16 cellular contexts compared by ENCODE assay signal in the genomic region with DNA sequence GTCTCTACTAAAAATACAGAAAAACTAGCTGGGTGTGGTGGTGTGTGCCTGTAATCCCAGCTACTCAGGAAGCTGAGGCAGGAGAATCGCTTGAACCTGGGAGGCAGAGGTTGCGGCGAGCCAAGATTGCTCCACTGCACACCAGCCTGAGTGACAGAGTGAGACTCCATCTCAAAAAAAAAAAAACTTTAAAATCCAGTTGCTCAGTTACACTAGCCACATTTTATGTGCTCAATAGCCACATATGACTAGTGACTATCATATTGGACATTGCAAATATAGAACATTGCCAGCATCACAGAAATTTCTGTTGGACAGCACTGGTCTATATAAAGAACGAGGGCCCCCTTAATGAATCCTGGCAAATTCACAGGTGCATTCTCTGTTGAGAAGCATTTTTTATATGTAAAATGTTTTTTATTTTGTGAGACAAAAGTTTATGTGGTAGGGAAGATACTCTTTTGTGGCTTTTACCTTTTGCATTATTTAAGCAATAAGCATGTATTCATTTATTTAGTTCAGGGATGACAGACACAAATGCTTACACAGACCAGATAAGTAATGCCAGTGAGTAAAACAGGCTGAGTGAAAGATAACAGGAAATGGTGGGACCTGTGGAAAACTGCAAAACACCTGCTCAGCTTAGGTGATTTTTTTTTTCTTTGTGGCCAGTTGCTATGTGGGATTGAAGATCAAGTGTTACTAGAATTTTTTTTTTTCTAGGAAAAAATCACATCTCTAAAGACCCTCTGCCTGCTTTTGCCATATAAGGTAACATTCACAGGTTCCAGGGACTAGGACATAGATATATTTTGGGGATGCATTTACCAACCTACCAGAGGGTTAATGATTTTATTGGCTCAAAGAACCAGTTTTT. TPM values are rescaled to one million over a fixed set of nuclear protein-coding genes. Genes with fewer than 3 reads are reported as not detected.
DNase-seq lines count a peak whose midpoint lies in the region; ATAC-seq, FAIRE-seq and TF ChIP-seq lines count a peak whose summit lies in the region.
"Had no signal": no experiment of that assay in that cellular context is flagged by ENCODE, and none has a peak within 500 bp of the region (broad histone marks: within the 10 kb centered on the region; RNA-seq: fewer than 3 reads in every experiment).

No MANE protein-coding gene starts in this region.

- BruUV-seq in GM12878 (replicated peaks; lab: Mats Ljungman, UMichigan), result no TSS peak

- peaks cover 97% of the 10 kb centered on the region for H3K79me2 ChIP-seq in GM12878 (ENCODE audit: control insufficient read depth, insufficient read depth, low read length)

- no peaks in the 10 kb centered on the region; the same call in 1 of the 2 replicates for H4K20me1 ChIP-seq in GM12878 (ENCODE audit: control insufficient read depth, insufficient read depth)

- CTCF ChIA-PET in GM12878 (lab: Yijun Ruan, JAX), result interaction anchor here (0.6 to 2.3 kb wide), 10 partner anchors 9 to 160 kb away, joined by 3 to 14 read pairs (median 4); partner anchors contain the start of gene PSMA6

- peak overlapping the region; percentile 90 for H3K27ac Mint-ChIP-seq in activated CD4-positive, alpha-beta T cell treated with anti-CD3 and anti-CD28 coated beads, Interleukin-2, amount 10 ng/mL, durations not matched to agents 24 days and 14 days

- H3K27ac ChIP-seq in KOPT-K1 (ENCODE audit: low read depth, low read length, poor library complexity, severe bottlenecking) (peak overlapping the region; percentile 40), GM12878 (ENCODE audit: control insufficient read depth, insufficient read depth) (peak overlapping the region; percentile 54), skeletal muscle tissue (ENCODE audit: low read depth, low read length) (peak overlapping the region; percentile 85), vagina (no peak overlapping the region)
- H3K27ac ChIP-seq: GM23248, uterus had no signal

- H3K36me3 Mint-ChIP-seq in activated CD4-positive, alpha-beta T cell treated with anti-CD3 and anti-CD28 coated beads, Interleukin-2, amount 10 ng/mL, durations not matched to agents 24 days and 14 days (ENCODE audit: low read depth), result peaks cover 32% of the 10 kb centered on the region

- TF ChIP-seq POLR2A in GM12878 (IDR thresholded peaks at IDR 0.05; ENCODE audit: low read depth, low read length) (no peak), vagina (IDR thresholded peaks at IDR 0.05) (no peak)

- no peak for TF ChIP-seq RAD21 in GM12878 (IDR thresholded peaks at IDR 0.05; ENCODE audit: insufficient read depth, low read depth, low read length)

- H3K27me3 Mint-ChIP-seq in activated CD4-positive, alpha-beta T cell treated with anti-CD3 and anti-CD28 coated beads, Interleukin-2, amount 10 ng/mL, durations not matched to agents 24 days and 14 days, result no peaks in the 10 kb centered on the region

- TF ChIP-seq CTCF in GM12878 (IDR thresholded peaks at IDR 0.05 in 2 of 3, conservative IDR thresholded peaks at IDR 0.05 in 1 of 3; ENCODE audit: control insufficient read depth in 2 of 3, extremely low read depth in 1 of 3, insufficient read depth in 1 of 3, low read depth in 3 of 3, low read length in 3 of 3) (no peak), vagina (IDR thresholded peaks at IDR 0.05) (no peak)

- H2AFZ ChIP-seq in GM12878 (ENCODE audit: control insufficient read depth, low read depth, low read length), result no peak overlapping the region
- H2AFZ ChIP-seq: GM23248 had no signal

- H3K4me2 ChIP-seq in GM12878 (ENCODE audit: control insufficient read depth, insufficient read depth), result peak overlapping the region; percentile 63

- H3K9ac ChIP-seq in GM12878 (ENCODE audit: control insufficient read depth, insufficient read depth, low read length) (no peak overlapping the region), skeletal muscle tissue (ENCODE audit: low read depth in 1 of 3, low read length in 3 of 3) (peak overlapping the region in 1 of 3 donors; percentile 51)
- H3K9ac ChIP-seq: GM23248 had no signal

- H3K4me3 Mint-ChIP-seq in activated CD4-positive, alpha-beta T cell treated with anti-CD3 and anti-CD28 coated beads, Interleukin-2, amount 10 ng/mL, durations not matched to agents 24 days and 14 days, result peak overlapping the region; percentile 73

- WGBS in GM12878 (ENCODE audit: insufficient coverage, insufficient replicate concordance, low lambda C conversion rate, missing lambda C conversion rate), result 83% methylated on average over 4 of the region's 4 CpGs

- in situ Hi-C loops in GM12878 (cut with MboI), result no loop called here

- H3K4me1 ChIP-seq in GM12878 (ENCODE audit: control insufficient read depth, insufficient read depth, low read length) (peaks cover 30% of the 10 kb centered on the region), skeletal muscle tissue (ENCODE audit: control insufficient read depth in 3 of 3, insufficient read depth in 3 of 3, low read length in 3 of 3) (peaks cover 9 to 27% (median 17%) of the 10 kb centered on the region in 3 donors), vagina (peaks cover 40% of the 10 kb centered on the region)
- H3K4me1 ChIP-seq: uterus had no signal

- POLR2A ChIA-PET in GM12878 (lab: Charles Lee), result interaction anchor here (1.0 to 2.3 kb wide), 6 partner anchors 9 to 103 kb away, joined by 3 to 16 read pairs (median 8); partner anchors contain the start of genes NFKBIA and PSMA6

- H3K9me3 Mint-ChIP-seq in activated CD4-positive, alpha-beta T cell treated with anti-CD3 and anti-CD28 coated beads, Interleukin-2, amount 10 ng/mL, durations not matched to agents 24 days and 14 days, result no peaks in the 10 kb centered on the region

- peak; percentile 55 for ATAC-seq in GM12878
- ATAC-seq: esophagus mucosa, left lung had no signal

- SMC1A ChIA-PET in GM12878 (lab: Charles Lee; ENCODE audit: uncharacterized antibody, unreplicated experiment), result interaction anchor here (0.8 to 4.1 kb wide), 18 partner anchors 10 to 161 kb away, joined by 3 to 33 read pairs (median 4); partner anchors contain the start of gene PSMA6

- H3K9me3 ChIP-seq in KOPT-K1 (ENCODE audit: insufficient read depth, low read length, poor library complexity, severe bottlenecking), result no peaks in the 10 kb centered on the region
- peaks cover 4% of the 10 kb centered on the region for H3K9me3 ChIP-seq in GM12878 (replicated peaks; ENCODE audit: control insufficient read depth, insufficient read depth, low read length)
- H3K9me3 ChIP-seq in skeletal muscle tissue (ENCODE audit: control insufficient read depth in 3 of 3, low read length in 3 of 3), result no peaks in the 10 kb centered on the region
- no peaks in the 10 kb centered on the region for H3K9me3 ChIP-seq in vagina
- H3K9me3 ChIP-seq: left lung, uterus had no signal

- RAD21 ChIA-PET in GM12878 (lab: Charles Lee; ENCODE audit: unreplicated experiment), result interaction anchor here (0.8 to 2.1 kb wide), 7 partner anchors 10 to 161 kb away, joined by 3 to 10 read pairs (median 4); partner anchors contain the start of gene PSMA6

- H3K4me3 ChIP-seq in GM12878 (no peak overlapping the region; the same call in 1 of the 2 replicates), skeletal muscle tissue (ENCODE audit: low read length in 3 of 3) (no peak overlapping the region), vagina (no peak overlapping the region)
- H3K4me3 ChIP-seq: GM23248, left lung, uterus had no signal

- DNase-seq in activated CD4-positive, alpha-beta T cell treated with anti-CD3 and anti-CD28 coated beads, Interleukin-2, amount 10 ng/mL, durations not matched to agents 24 days and 14 days, result no peak
- DNase-seq in activated CD4-positive, alpha-beta T cell treated with anti-CD3 and anti-CD28 coated beads, Interleukin-2, amount 50 U/mL, for 48 hours, result no peak
- DNase-seq in GM12878 (ENCODE audit: low read depth, low spot score) (no peak), vagina (ENCODE audit: extremely low spot score in 2 of 2) (no peak), NCI-H1694 (lab: John Stamatoyannopoulos, UW) (no peak), SIG-M5 treated with dmso at 0.1 percent for 504 hours (lab: John Stamatoyannopoulos, UW; ENCODE audit: unreplicated experiment) (no peak)
- DNase-seq: activated effector memory CD4-positive, alpha-beta T cell treated with anti-CD3 and anti-CD28 coated beads, Interleukin-2, amount 50 U/mL, for 16 hours; DMS79; GM23248; left lung; NCI-H1092; Right ventricle myocardium superior; uterus had no signal

- no peak for TF ChIP-seq EP300 in GM12878 (IDR thresholded peaks at IDR 0.05; ENCODE audit: borderline replicate concordance in 1 of 2, control insufficient read depth in 1 of 2, low read depth in 2 of 2, low read length in 2 of 2)

- intact Hi-C loops in activated CD4-positive, alpha-beta T cell treated with anti-CD3 and anti-CD28 coated beads, Interleukin-2, amount 10 ng/mL, durations not matched to agents 24 days and 14 days (cut with micrococcal nuclease), result loop anchor here (1.0 kb wide), 3 partner anchors 8 to 14 kb away; no protein-coding TSS in a partner anchor
- intact Hi-C loops in GM12878 (cut with micrococcal nuclease; ENCODE audit: unreplicated experiment) (loop anchor here (5.0 kb wide), 1 partner anchor 74 kb away; no protein-coding TSS in a partner anchor), vagina (cut with DNase I) (no loop called here)

- H3K36me3 ChIP-seq in KOPT-K1 (ENCODE audit: insufficient read depth, low read length), result peaks cover 60% of the 10 kb centered on the region
- peaks cover 0 to 1% of the 10 kb centered on the region in 2 experiments; a peak in 2 of 4 replicates for H3K36me3 ChIP-seq in GM12878 (ENCODE audit: control insufficient read depth in 2 of 2, insufficient read depth in 2 of 2, low read length in 1 of 2)
- no peaks in the 10 kb centered on the region for H3K36me3 ChIP-seq in skeletal muscle tissue (ENCODE audit: control insufficient read depth in 3 of 3, insufficient read depth in 3 of 3, low read length in 3 of 3)
- no peaks in the 10 kb centered on the region for H3K36me3 ChIP-seq in vagina
- H3K36me3 ChIP-seq: uterus had no signal

- FAIRE-seq in GM12878 (lab: Jason Lieb, UNC), result no peak

- H3K4me1 Mint-ChIP-seq in activated CD4-positive, alpha-beta T cell treated with anti-CD3 and anti-CD28 coated beads, Interleukin-2, amount 10 ng/mL, durations not matched to agents 24 days and 14 days, result peaks cover 52% of the 10 kb centered on the region

- H3K27me3 ChIP-seq in GM12878 (replicated peaks in 1 of 2; ENCODE audit: control insufficient read depth in 2 of 2, insufficient read depth in 2 of 2, low read length in 1 of 2) (no peaks in the 10 kb centered on the region), skeletal muscle tissue (ENCODE audit: control insufficient read depth in 3 of 3, insufficient read depth in 3 of 3, low read length in 3 of 3) (no peaks in the 10 kb centered on the region), vagina (no peaks in the 10 kb centered on the region)
- H3K27me3 ChIP-seq: left lung, uterus had no signal

RNA-seq across cellular contexts. Expression of gene PSMA6, which starts 9.4 kb away (rescaled TPM):
- total RNA-seq in activated CD4-positive, alpha-beta T cell treated with anti-CD3 and anti-CD28 coated beads, Interleukin-2, amount 10 ng/mL, durations not matched to agents 24 days and 14 days, result 501 and 522 TPM in 2 replicates
- 69.2 and 72.9 TPM in 2 replicates for total RNA-seq in GM12878 (2013; cell fraction: nucleolus; rRNA removed)
- total RNA-seq in GM12878 (2014; rRNA removed), result 267 and 276 TPM in 2 replicates
- total RNA-seq in GM12878 (2014; rRNA removed; fragmentation: Illumina TruSeq; extraction: Trizol), result 349 and 352 TPM in 2 replicates
- 347 and 354 TPM in 2 replicates for total RNA-seq in GM12878 (2021)
- polyA plus RNA-seq in GM12878 (2011; ENCODE audit: low read depth), result 179 TPM
- polyA plus RNA-seq in GM12878 (2011; rRNA removed), result 393 and 528 TPM in 2 replicates
- 210 and 221 TPM in 2 replicates for polyA plus RNA-seq in GM12878 (2011; cell fraction: cytosol; rRNA removed)
- 139 and 145 TPM in 2 replicates for polyA plus RNA-seq in GM12878 (2011; cell fraction: nucleus; rRNA removed)
- polyA plus RNA-seq in GM12878 (2012), result 231 and 266 TPM in 2 replicates
- 411 and 494 TPM in 2 replicates for polyA plus RNA-seq in GM12878 (2014; fragmentation: Illumina TruSeq; extraction: Trizol)
- 1,000 to 10,000 TPM; 1,136 to 1,363 TPM for polyA plus RNA-seq in GM12878 (2014; fragmentation: Nextera tagmentation; extraction: Ambion mirVana)
- 284 and 356 TPM in 2 replicates for polyA plus RNA-seq in GM12878 (2014; rRNA removed)
- 100 to 1,000 TPM; 712 to 730 TPM for polyA plus RNA-seq in GM12878 (2016; fragmentation: Nextera tagmentation; extraction: Ambion mirVana)
- 110 and 131 TPM in 2 replicates for polyA minus RNA-seq in GM12878 (2011; rRNA and poly(A)+ RNA removed)
- 61.2 and 69.3 TPM in 2 replicates for polyA minus RNA-seq in GM12878 (2011; cell fraction: cytosol; rRNA and poly(A)+ RNA removed)
- 29.9 and 39.8 TPM in 2 replicates for polyA minus RNA-seq in GM12878 (2011; cell fraction: nucleus; rRNA and poly(A)+ RNA removed)
- total RNA-seq in skeletal muscle tissue, result 230 TPM
- 76.9 TPM for total RNA-seq in vagina
